Comparison of ENCODE assay signal across 12 cellular contexts in the genomic region with DNA sequence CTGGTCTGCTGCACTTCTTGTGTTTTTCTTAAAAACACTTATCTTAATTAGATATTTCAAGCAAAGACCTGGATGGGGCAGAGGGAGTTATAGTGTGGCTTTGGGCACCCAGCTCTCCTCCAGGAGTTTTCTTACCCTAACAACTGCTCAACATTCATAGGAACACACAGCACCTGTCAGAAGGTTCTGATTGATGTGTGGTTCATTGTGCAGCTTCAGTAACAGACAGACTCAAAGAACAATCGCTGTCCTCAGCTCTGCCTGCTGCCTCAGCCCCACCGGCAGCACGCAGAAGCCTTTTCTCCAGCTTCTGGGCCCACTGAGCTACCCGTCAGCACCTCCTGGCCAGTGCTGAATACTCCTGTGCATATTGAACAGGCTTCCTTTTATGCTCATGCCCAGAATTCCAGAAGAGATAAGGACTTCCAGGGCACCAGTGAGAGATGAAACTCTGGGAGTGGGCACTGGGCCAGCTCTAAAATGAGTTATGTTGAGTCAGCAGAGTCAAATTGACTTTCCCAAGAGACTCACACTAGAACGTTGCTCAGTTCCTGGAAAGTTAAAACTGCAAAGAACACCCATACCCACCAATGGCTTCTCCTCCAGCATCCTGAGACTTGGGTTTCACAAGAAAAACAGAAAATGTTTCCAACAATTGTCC.
A peak's percentile ranks its signal among the peaks of the same experiment; 100 is the strongest.
DNase-seq lines count a peak whose midpoint lies in the region; ATAC-seq, FAIRE-seq and TF ChIP-seq lines count a peak whose summit lies in the region.
"Had no signal": no experiment of that assay in that cellular context is flagged by ENCODE, and none has a peak within 500 bp of the region (broad histone marks: within the 10 kb centered on the region; RNA-seq: fewer than 3 reads in every experiment).

No MANE protein-coding gene starts in this region.

- H3K4me3 ChIP-seq in DND-41 (ENCODE audit: low read depth in 1 of 2, low read length in 2 of 2) (no peak overlapping the region), pancreas (no peak overlapping the region), HAP-1 (no peak overlapping the region)

- peaks cover 17% of the 10 kb centered on the region for H3K27me3 ChIP-seq in DND-41 (ENCODE audit: insufficient read depth, low read length, poor library complexity)
- no peaks in the 10 kb centered on the region for H3K27me3 ChIP-seq in foreskin keratinocyte
- H3K27me3 ChIP-seq in pancreas, result no peaks in the 10 kb centered on the region
- H3K27me3 ChIP-seq in HAP-1 (ENCODE audit: low read depth), result no peaks in the 10 kb centered on the region

- H3K79me2 ChIP-seq in DND-41 (ENCODE audit: insufficient read depth, low read length), result no peaks in the 10 kb centered on the region

- ATAC-seq in DND-41 (ENCODE audit: insufficient read depth, low read depth) (peak; percentile 32; the same call in 2 of the 3 replicates), SK-N-SH treated with all-trans-retinoic acid at 6 μM for 48 hours (peak; percentile 81), foreskin keratinocyte (peak; percentile 68), pancreas (peak; percentile 51 to 81 (median 66)), GM19328 (IDR thresholded peaks at IDR 0.05; ENCODE audit: unreplicated experiment) (no peak), HG02623 (IDR thresholded peaks at IDR 0.05; ENCODE audit: unreplicated experiment) (no peak), GM21576 (IDR thresholded peaks at IDR 0.05; ENCODE audit: unreplicated experiment) (no peak)
- ATAC-seq: activated CD4-positive, alpha-beta T cell treated with anti-CD3 and anti-CD28 coated beads for 36 hours; natural killer cell had no signal

- no peak for FAIRE-seq in pancreas (lab: Jason Lieb, UNC)
- FAIRE-seq: GM18507 had no signal

- intact Hi-C loops in pancreas (cut with DNase I), result no loop called here

- H3K27ac ChIP-seq in DND-41 (ENCODE audit: low read length), result no peak overlapping the region
- no peak overlapping the region for H3K27ac ChIP-seq in foreskin keratinocyte
- H3K27ac ChIP-seq in pancreas, result peak overlapping the region in 2 of 4 donors; percentile 37 to 57

- H3K9ac ChIP-seq in DND-41 (ENCODE audit: low read depth, low read length), result no peak overlapping the region

- H3K36me3 ChIP-seq in DND-41 (ENCODE audit: insufficient read depth, low read length) (no peaks in the 10 kb centered on the region), pancreas (no peaks in the 10 kb centered on the region), HAP-1 (replicated peaks) (no peaks in the 10 kb centered on the region)

- H3K9me3 ChIP-seq in DND-41 (ENCODE audit: insufficient read depth, low read length, severe bottlenecking) (no peaks in the 10 kb centered on the region), pancreas (no peaks in the 10 kb centered on the region), HAP-1 (no peaks in the 10 kb centered on the region)

- H3K4me2 ChIP-seq in DND-41 (ENCODE audit: insufficient read depth, low read length), result no peak overlapping the region

- DNase-seq in DND-41, result no peak
- peak; percentile 29 to 54 for DNase-seq in foreskin keratinocyte
- peak in 3 of 6 donors; percentile 59 to 67 (median 62) for DNase-seq in pancreas
- no peak for DNase-seq in HAP-1 (ENCODE audit: low spot score in 2 of 2)
- DNase-seq: activated CD4-positive, alpha-beta T cell treated with anti-CD3 and anti-CD28 coated beads for 36 hours; natural killer cell; NCI-H187 had no signal

- TF ChIP-seq CTCF in DND-41 (IDR thresholded peaks at IDR 0.05; ENCODE audit: borderline replicate concordance, extremely low read depth, low read length, poor library complexity, severe bottlenecking), result no peak
- no peak for TF ChIP-seq CTCF in foreskin keratinocyte (conservative IDR thresholded peaks at IDR 0.05)
- TF ChIP-seq CTCF in pancreas (IDR thresholded peaks at IDR 0.05), result no peak

- no peaks in the 10 kb centered on the region for H4K20me1 ChIP-seq in DND-41 (ENCODE audit: insufficient read depth, low read length)

- H3K4me1 ChIP-seq in DND-41 (ENCODE audit: insufficient read depth, low read length) (peaks cover 24% of the 10 kb centered on the region), foreskin keratinocyte (no peaks in the 10 kb centered on the region), pancreas (no peaks in the 10 kb centered on the region), HAP-1 (no peaks in the 10 kb centered on the region)

- in situ Hi-C loops in HAP-1 (cut with MboI; ENCODE audit: low sequenced_read_pairs), result no loop called here

- no peak overlapping the region for H2AFZ ChIP-seq in DND-41 (ENCODE audit: low read depth, low read length)

- 34% methylated on average over 5 of the region's 5 CpGs for WGBS in pancreas, 2 donors

TF ChIP-seq in SK-N-SH treated with all-trans-retinoic acid at 6 μM for 48 hours, 23 proteins besides CTCF, POLR2A, EP300 and RAD21:
- TF ChIP-seq ZFP3 (CRISPR knock-in tag; IDR thresholded peaks at IDR 0.05) (0 out of 2 replicates have a peak, but pooled peaks have one; percentile 57), BACH2 (CRISPR knock-in tag; IDR thresholded peaks at IDR 0.05; ENCODE audit: borderline replicate concordance) (no peak), ISL1 (CRISPR knock-in tag; IDR thresholded peaks at IDR 0.05) (peak; percentile 78)

Comparison
In these comparisons a context has a peak if more than half of its experiments do, and no peak if none do; other contexts are left out.
1. ATAC-seq: peak in DND-41 (single experiment), SK-N-SH treated with all-trans-retinoic acid at 6 μM for 48 hours (single experiment), foreskin keratinocyte (single experiment) and pancreas (4 of 4); none in GM19328 (single experiment), HG02623 (single experiment) and GM21576 (single experiment).
2. DNase-seq: peak in foreskin keratinocyte (2 of 2); none in DND-41 (single experiment) and HAP-1 (0 of 2).